ENCODE assay signal across 8 cellular contexts in genomic region chr14:49879683-49880204, GRCh38. TPM values are rescaled to one million over a fixed set of nuclear protein-coding genes. Genes with fewer than 3 reads are reported as not detected.
A peak's percentile ranks its signal among the peaks of the same experiment; 100 is the strongest.
DNase-seq lines count a peak whose midpoint lies in the region; TF ChIP-seq lines count a peak whose summit lies in the region.

No MANE protein-coding gene starts in this region.

- no peak overlapping the region for H3K4me3 ChIP-seq in right atrium auricular region

- no peaks in the 10 kb centered on the region for H3K9me3 ChIP-seq in right atrium auricular region

- no peaks in the 10 kb centered on the region for H3K36me3 ChIP-seq in right atrium auricular region

- POLR2A ChIA-PET in RWPE1 (lab: Yijun Ruan, JAX; ENCODE audit: low non-redundant PET), result interaction anchor here (0.6 to 0.8 kb wide), 2 partner anchors 13 to 79 kb away, joined by 3 read pairs; partner anchors contain the start of gene ARF6

- DNase-seq in DMS53 treated with DMSO at 0.1 percent for 48 hours (lab: John Stamatoyannopoulos, UW; ENCODE audit: unreplicated experiment), result peak; percentile 30
- DNase-seq in GM20000 (ENCODE audit: low spot score), result peak; percentile 64
- DNase-seq in HT-29 (ENCODE audit: low spot score), result peak; percentile 49
- DNase-seq in RWPE1 (ENCODE audit: low spot score), result no peak
- peak; percentile 49 for DNase-seq in activated naive CD4-positive, alpha-beta T cell treated with anti-CD3 and anti-CD28 coated beads, Interleukin-2, amount 50 U/mL, for 16 hours
- no peak for DNase-seq in right atrium auricular region (ENCODE audit: low spot score)
- DNase-seq in stimulated activated CD4-positive, alpha-beta T cell treated with anti-CD3 and anti-CD28 coated beads, Interleukin-2, amount 100 ng/mL, for 48 hours, result peak; percentile 45 to 49
- DNase-seq in ureter (ENCODE audit: low spot score), result no peak

- H3K4me1 ChIP-seq in right atrium auricular region, result no peaks in the 10 kb centered on the region

- CTCF ChIA-PET in RWPE1 (lab: Yijun Ruan, JAX), result interaction anchor here (0.5 to 1.1 kb wide), 5 partner anchors 9 to 1221 kb away, joined by 3 to 4 read pairs (median 3); no protein-coding TSS in a partner anchor

- H3K27me3 ChIP-seq in right atrium auricular region, result no peaks in the 10 kb centered on the region

- peak; percentile 60 for TF ChIP-seq CTCF in GM20000 (IDR thresholded peaks at IDR 0.05; ENCODE audit: extremely low read depth, missing control alignments)
- peak; percentile 38 for TF ChIP-seq CTCF in RWPE1 (conservative IDR thresholded peaks at IDR 0.05; ENCODE audit: low read depth)
- peak; percentile 52 to 67 for TF ChIP-seq CTCF in right atrium auricular region (IDR thresholded peaks at IDR 0.05)

- H3K27ac ChIP-seq in RWPE1 (peak overlapping the region; percentile 62), right atrium auricular region (no peak overlapping the region)

RNA-seq across cellular contexts. Expression of gene ARF6, which starts 13.1 kb away (rescaled TPM):
- 47.1 and 47.3 TPM in 2 replicates for total RNA-seq in HT-29 (2014; rRNA removed; shearing (Covaris generic))
- total RNA-seq in right atrium auricular region (10 to 100 TPM; 21.4 to 25.1 TPM), ureter (75.5 TPM)

RNA-seq across cellular contexts. Expression of gene NEMF, which starts 27.2 kb away (rescaled TPM):
- total RNA-seq in HT-29 (2014; rRNA removed; shearing (Covaris generic)), result 12.4 and 20.0 TPM in 2 replicates
- total RNA-seq in right atrium auricular region (10 to 100 TPM; 43.9 to 45.2 TPM), ureter (108 TPM)

Comparison
In these comparisons a context has a peak if more than half of its experiments do, and no peak if none do; other contexts are left out.
1. DNase-seq: peak in DMS53 treated with DMSO at 0.1 percent for 48 hours (single experiment), GM20000 (single experiment), HT-29 (single experiment), activated naive CD4-positive, alpha-beta T cell treated with anti-CD3 and anti-CD28 coated beads, Interleukin-2, amount 50 U/mL, for 16 hours (single experiment) and stimulated activated CD4-positive, alpha-beta T cell treated with anti-CD3 and anti-CD28 coated beads, Interleukin-2, amount 100 ng/mL, for 48 hours (2 of 2); none in RWPE1 (single experiment), right atrium auricular region (single experiment) and ureter (single experiment).
2. Peak in every context shown above with its lines, with median percentiles within 50 percentile points of each other: CTCF ChIP-seq.